In the genomic region with DNA sequence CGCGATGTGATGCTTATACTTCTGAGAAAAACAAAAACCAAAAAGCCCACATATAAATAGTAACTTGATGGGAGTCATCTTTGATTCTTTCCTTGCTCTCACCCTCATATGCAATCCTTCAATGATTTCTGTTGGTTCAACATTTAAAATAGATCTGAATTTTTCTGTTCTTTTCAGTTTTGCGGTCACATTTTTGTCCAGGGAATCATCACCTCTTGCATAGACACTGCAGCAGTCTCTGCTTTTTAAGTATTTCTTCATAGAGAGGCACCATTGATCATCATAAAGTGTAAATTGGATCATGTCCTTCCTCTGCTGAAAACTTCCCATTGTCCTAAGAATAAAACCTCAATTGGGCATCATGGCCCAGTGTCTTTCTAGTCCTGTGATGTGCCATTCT, we compare ENCODE assay signal across 16 cellular contexts.
DNase-seq lines count a peak whose midpoint lies in the region; ATAC-seq and TF ChIP-seq lines count a peak whose summit lies in the region.
"Had no signal": no experiment of that assay in that cellular context is flagged by ENCODE, and none has a peak within 500 bp of the region (broad histone marks: within the 10 kb centered on the region; RNA-seq: fewer than 3 reads in every experiment).

No MANE protein-coding gene starts in this region.

- no peak for TF ChIP-seq RAD21 in SK-N-SH (IDR thresholded peaks at IDR 0.05; ENCODE audit: low read length)

- H3K9me3 ChIP-seq in right cardiac atrium (ENCODE audit: control insufficient read depth, low read length) (no peaks in the 10 kb centered on the region), ascending aorta (no peaks in the 10 kb centered on the region), SK-N-SH (no peaks in the 10 kb centered on the region)

- H4K20me1 ChIP-seq in SK-N-SH (ENCODE audit: insufficient read depth): no peaks in the 10 kb centered on the region

- no peaks in the 10 kb centered on the region for H3K9me2 ChIP-seq in SK-N-SH

- DNase-seq in right cardiac atrium: no peak
- no peak for DNase-seq in Right ventricle myocardium superior
- peak; percentile 57 for DNase-seq in ELR (ENCODE audit: low read depth)
- no peak for DNase-seq in caudate nucleus (lab: John Stamatoyannopoulos, UW)
- DNase-seq in progenitor cell of endocrine pancreas (ENCODE audit: low spot score, unreplicated experiment): no peak
- no peak for DNase-seq in dermis blood vessel endothelial cell
- DNase-seq in ascending aorta (ENCODE audit: low spot score in 2 of 2): no peak
- DNase-seq in SK-N-SH: no peak
- DNase-seq: 8988T; CD4-positive, CD25-positive, alpha-beta regulatory T cell; CD8-positive, alpha-beta memory T cell; COR-L47; GOT3; H7 had no signal

- WGBS in right cardiac atrium: 63% methylated on average over 3 of the region's 3 CpGs
- 6% methylated on average over 3 of the region's 3 CpGs for whole genome bisulfite sequencing in SK-N-SH (ENCODE audit: low lambda C conversion rate)

- no peak for ATAC-seq in right cardiac atrium
- no peak for ATAC-seq in Right ventricle myocardium superior (ENCODE audit: poor library complexity)
- ATAC-seq: GM12878 had no signal

- H3K27me3 Mint-ChIP-seq in progenitor cell of endocrine pancreas: no peaks in the 10 kb centered on the region
- H3K27me3 Mint-ChIP-seq: CD8-positive, alpha-beta memory T cell had no signal

- H3K79me2 ChIP-seq in SK-N-SH (ENCODE audit: insufficient read depth): no peaks in the 10 kb centered on the region

- H3K4me1 ChIP-seq in right cardiac atrium (ENCODE audit: control insufficient read depth, insufficient read depth, low read length) (peaks cover 7% of the 10 kb centered on the region), ascending aorta (peaks cover 0 to 14% of the 10 kb centered on the region in 2 donors), SK-N-SH (ENCODE audit: control insufficient read depth in 1 of 2, insufficient read depth in 2 of 2, low read depth in 1 of 2, low read length in 1 of 2) (no peaks in the 10 kb centered on the region)

- H3K36me3 ChIP-seq in ascending aorta (no peaks in the 10 kb centered on the region), SK-N-SH (replicated peaks in 1 of 2; ENCODE audit: control insufficient read depth in 1 of 2, insufficient read depth in 2 of 2, low read length in 1 of 2) (no peaks in the 10 kb centered on the region)

- no peak for TF ChIP-seq EP300 in SK-N-SH (IDR thresholded peaks at IDR 0.05; ENCODE audit: borderline replicate concordance in 1 of 2, low read depth in 1 of 2, low read length in 1 of 2)

- intact Hi-C loops in right cardiac atrium (cut with DNase I) (no loop called here), Right ventricle myocardium superior (cut with DNase I) (no loop called here), ascending aorta (cut with DNase I) (no loop called here)

- no peak overlapping the region for H3K4me3 Mint-ChIP-seq in progenitor cell of endocrine pancreas (ENCODE audit: low read depth)
- H3K4me3 Mint-ChIP-seq: B cell; CD4-positive, CD25-positive, alpha-beta regulatory T cell; CD8-positive, alpha-beta memory T cell had no signal

- no peaks in the 10 kb centered on the region for H3K27me3 ChIP-seq in right cardiac atrium (ENCODE audit: control insufficient read depth, insufficient read depth)
- no peaks in the 10 kb centered on the region for H3K27me3 ChIP-seq in ascending aorta
- H3K27me3 ChIP-seq in SK-N-SH (ENCODE audit: insufficient read depth): peaks cover 20% of the 10 kb centered on the region; the same call in 1 of the 2 replicates

- H3K27ac ChIP-seq in right cardiac atrium (ENCODE audit: low read length) (peak overlapping the region; percentile 31), caudate nucleus (ENCODE audit: low read depth, low read length) (peak overlapping the region; percentile 11), ascending aorta (no peak overlapping the region), SK-N-SH (ENCODE audit: low read depth in 2 of 2, low read length in 1 of 2) (no peak overlapping the region)

- peaks cover 55% of the 10 kb centered on the region for H3K4me1 Mint-ChIP-seq in progenitor cell of endocrine pancreas (ENCODE audit: low read depth)

- H3K27ac Mint-ChIP-seq in progenitor cell of endocrine pancreas: peak overlapping the region; percentile 27
- H3K27ac Mint-ChIP-seq: B cell; CD4-positive, CD25-positive, alpha-beta regulatory T cell had no signal

- no peaks in the 10 kb centered on the region for H3F3A ChIP-seq in SK-N-SH (replicated peaks; ENCODE audit: insufficient read depth)

- H2AFZ ChIP-seq in SK-N-SH (ENCODE audit: low read depth): no peak overlapping the region

- no peaks in the 10 kb centered on the region for H3K9me3 Mint-ChIP-seq in progenitor cell of endocrine pancreas (ENCODE audit: low read depth)
- H3K9me3 Mint-ChIP-seq: CD8-positive, alpha-beta memory T cell had no signal

- TF ChIP-seq CTCF in progenitor cell of endocrine pancreas (IDR thresholded peaks at IDR 0.05; ENCODE audit: unreplicated experiment): no peak
- TF ChIP-seq CTCF in ascending aorta (IDR thresholded peaks at IDR 0.05): no peak
- TF ChIP-seq CTCF in SK-N-SH (IDR thresholded peaks at IDR 0.05): no peak

- H3K4me3 ChIP-seq in right cardiac atrium (ENCODE audit: low read length) (no peak overlapping the region), ascending aorta (no peak overlapping the region), SK-N-SH (ENCODE audit: low read depth in 2 of 2, low read length in 1 of 2) (no peak overlapping the region)
- H3K4me3 ChIP-seq: GM12878 had no signal

- POLR2A ChIA-PET in SK-N-SH (lab: Yijun Ruan, JAX): no interaction called here

- H3K9ac ChIP-seq in SK-N-SH: no peak overlapping the region

- CTCF ChIA-PET in SK-N-SH (lab: Yijun Ruan, JAX): no interaction called here

- H3K36me3 Mint-ChIP-seq in progenitor cell of endocrine pancreas (ENCODE audit: insufficient read depth): peaks cover 32% of the 10 kb centered on the region
- H3K36me3 Mint-ChIP-seq: CD4-positive, CD25-positive, alpha-beta regulatory T cell had no signal

- no peak overlapping the region for H3K4me2 ChIP-seq in SK-N-SH

TF ChIP-seq in SK-N-SH, 30 proteins besides CTCF, POLR2A, EP300 and RAD21:
- TF ChIP-seq REST (IDR thresholded peaks at IDR 0.05; ENCODE audit: low read depth, low read length): no peak
- no peak for TF ChIP-seq FOSL2 (IDR thresholded peaks at IDR 0.05; ENCODE audit: borderline replicate concordance, low read depth)
- no peak for TF ChIP-seq ZBTB33 (IDR thresholded peaks at IDR 0.05; ENCODE audit: borderline replicate concordance, low read depth)
- TF ChIP-seq, protein P1, sequence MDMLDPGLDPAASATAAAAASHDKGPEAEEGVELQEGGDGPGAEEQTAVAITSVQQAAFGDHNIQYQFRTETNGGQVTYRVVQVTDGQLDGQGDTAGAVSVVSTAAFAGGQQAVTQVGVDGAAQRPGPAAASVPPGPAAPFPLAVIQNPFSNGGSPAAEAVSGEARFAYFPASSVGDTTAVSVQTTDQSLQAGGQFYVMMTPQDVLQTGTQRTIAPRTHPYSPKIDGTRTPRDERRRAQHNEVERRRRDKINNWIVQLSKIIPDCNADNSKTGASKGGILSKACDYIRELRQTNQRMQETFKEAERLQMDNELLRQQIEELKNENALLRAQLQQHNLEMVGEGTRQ (IDR thresholded peaks at IDR 0.05; ENCODE audit: borderline replicate concordance, low read depth, low read length): no peak
- no peak for TF ChIP-seq MXI1 (IDR thresholded peaks at IDR 0.05; ENCODE audit: low read depth, low read length)
- no peak for TF ChIP-seq NRF1 (IDR thresholded peaks at IDR 0.05; ENCODE audit: low read depth, low read length)
- no peak for TF ChIP-seq NFIC (IDR thresholded peaks at IDR 0.05; ENCODE audit: borderline replicate concordance)
- no peak for TF ChIP-seq RFX5 (IDR thresholded peaks at IDR 0.05; ENCODE audit: low read length)
- TF ChIP-seq CHD2 (IDR thresholded peaks at IDR 0.05; ENCODE audit: low read length, partially characterized antibody): no peak

Comparison
In these comparisons a context has a peak if more than half of its experiments do, and no peak if none do; other contexts are left out.
1. H3K27ac ChIP-seq: peak in right cardiac atrium (single experiment) and caudate nucleus (single experiment); none in ascending aorta (0 of 2) and SK-N-SH (0 of 2).